In genomic region chr14:72538387-72538786, GRCh38 we compare ENCODE assay signal across 23 cellular contexts.
A peak's percentile ranks its signal among the peaks of the same experiment; 100 is the strongest.
DNase-seq lines count a peak whose midpoint lies in the region; ATAC-seq, FAIRE-seq and TF ChIP-seq lines count a peak whose summit lies in the region.
"Had no signal": no experiment of that assay in that cellular context is flagged by ENCODE, and none has a peak within 500 bp of the region (broad histone marks: within the 10 kb centered on the region; RNA-seq: fewer than 3 reads in every experiment).

No MANE protein-coding gene starts in this region.

- no peaks in the 10 kb centered on the region for H3K4me1 ChIP-seq in psoas muscle
- H3K4me1 ChIP-seq: A549, Caco-2 had no signal

- TF ChIP-seq CTCF in natural killer cell (IDR thresholded peaks at IDR 0.05) (no peak), psoas muscle (IDR thresholded peaks at IDR 0.05) (no peak)

- H3K9me3 Mint-ChIP-seq in natural killer cell treated with Interleukin-12 subunit alpha and Interleukin-12 subunit beta and Interleukin-15 and Interleukin-18, amount 100 ng/mL, for 72 hours: peaks cover 3% of the 10 kb centered on the region
- H3K9me3 Mint-ChIP-seq in natural killer cell: peaks cover 0 to 3% of the 10 kb centered on the region in 2 donors

- no peaks in the 10 kb centered on the region for H3K27me3 ChIP-seq in psoas muscle (ENCODE audit: insufficient read depth in 3 of 3, low read length in 2 of 3)

- H3K4me3 Mint-ChIP-seq in natural killer cell treated with Interleukin-12 subunit alpha and Interleukin-12 subunit beta and Interleukin-15 and Interleukin-18, amount 100 ng/mL, for 72 hours: no peak overlapping the region
- H3K4me3 Mint-ChIP-seq in natural killer cell: no peak overlapping the region
- H3K4me3 Mint-ChIP-seq: B cell; CD4-positive, alpha-beta T cell; CD8-positive, alpha-beta T cell had no signal

- no peak overlapping the region for H3K4me3 ChIP-seq in psoas muscle
- H3K4me3 ChIP-seq: A549 had no signal

- intact Hi-C loops in natural killer cell (cut with micrococcal nuclease): no loop called here
- intact Hi-C loops in psoas muscle (cut with DNase I): no loop called here

- DNase-seq in natural killer cell treated with Interleukin-12 subunit alpha and Interleukin-12 subunit beta and Interleukin-15 and Interleukin-18, amount 100 ng/mL, for 72 hours (ENCODE audit: low spot score): peak; percentile 23
- DNase-seq in natural killer cell (no peak), HTR-8/SVneo (ENCODE audit: insufficient read length, low spot score) (no peak), myocyte (ENCODE audit: low read depth) (peak; percentile 56), psoas muscle (no peak)
- DNase-seq in stimulated activated naive CD4-positive, alpha-beta T cell treated with Interleukin-2 at 50 U/mL for 16 hours (lab: John Stamatoyannopoulos, UW): no peak
- DNase-seq in stimulated activated CD4-positive, alpha-beta T cell treated with anti-CD3 and anti-CD28 coated beads, Interleukin-2, amount 100 ng/mL, for 48 hours: no peak
- DNase-seq: AML-193; Caco-2; Calu3; CD4-positive, alpha-beta T cell; CD8-positive, alpha-beta T cell; DMS79 treated with DMSO at 0.1 percent for 48 hours; GF-D8 had no signal

- peaks cover 11% of the 10 kb centered on the region for H3K36me3 Mint-ChIP-seq in natural killer cell treated with Interleukin-12 subunit alpha and Interleukin-12 subunit beta and Interleukin-15 and Interleukin-18, amount 100 ng/mL, for 72 hours
- peaks cover 7% of the 10 kb centered on the region for H3K36me3 Mint-ChIP-seq in natural killer cell
- H3K36me3 Mint-ChIP-seq: CD8-positive, alpha-beta T cell had no signal

- no peaks in the 10 kb centered on the region for H3K36me3 ChIP-seq in psoas muscle (ENCODE audit: insufficient read depth in 1 of 2, low read depth in 1 of 2)

- H3K27ac ChIP-seq in psoas muscle: no peak overlapping the region
- H3K27ac ChIP-seq: 22Rv1, A549, C4-2B had no signal

- peaks cover 7 to 30% of the 10 kb centered on the region in 2 donors for H3K27me3 Mint-ChIP-seq in natural killer cell treated with Interleukin-12 subunit alpha and Interleukin-12 subunit beta and Interleukin-15 and Interleukin-18, amount 100 ng/mL, for 72 hours
- peaks cover 57 to 73% of the 10 kb centered on the region in 2 donors for H3K27me3 Mint-ChIP-seq in natural killer cell (ENCODE audit: low read depth in 2 of 2)
- H3K27me3 Mint-ChIP-seq: B cell; CD4-positive, alpha-beta T cell had no signal

- H3K4me1 Mint-ChIP-seq in natural killer cell treated with Interleukin-12 subunit alpha and Interleukin-12 subunit beta and Interleukin-15 and Interleukin-18, amount 100 ng/mL, for 72 hours (ENCODE audit: low read depth in 2 of 2): peaks cover 37 to 39% of the 10 kb centered on the region in 2 donors
- H3K4me1 Mint-ChIP-seq in natural killer cell: peaks cover 42 to 47% of the 10 kb centered on the region in 2 donors

- H3K27ac Mint-ChIP-seq in natural killer cell treated with Interleukin-12 subunit alpha and Interleukin-12 subunit beta and Interleukin-15 and Interleukin-18, amount 100 ng/mL, for 72 hours: no peak overlapping the region
- no peak overlapping the region for H3K27ac Mint-ChIP-seq in natural killer cell
- H3K27ac Mint-ChIP-seq: B cell; CD4-positive, alpha-beta T cell; CD8-positive, alpha-beta T cell had no signal

- FAIRE-seq in HTR-8/SVneo (lab: Jason Lieb, UNC): peak; percentile 58
- FAIRE-seq: A549, D721Med, G401.6, GM12891, GM19239 had no signal

- peaks cover under 1% of the 10 kb centered on the region for H3K9me3 ChIP-seq in psoas muscle
- H3K9me3 ChIP-seq: A549, Caco-2 had no signal

- ATAC-seq in natural killer cell treated with Interleukin-12 subunit alpha and Interleukin-12 subunit beta and Interleukin-15 and Interleukin-18, amount 100 ng/mL, for 72 hours: no peak
- no peak for ATAC-seq in natural killer cell
- peak in 3 of 4 donors; percentile 52 to 87 (median 68) for ATAC-seq in psoas muscle
- no peak for ATAC-seq in GM19467 (IDR thresholded peaks at IDR 0.05; ENCODE audit: unreplicated experiment)
- ATAC-seq: A549; CD8-positive, alpha-beta T cell had no signal

- WGBS in psoas muscle, 3 donors: 37 to 76% (median 42%) methylated on average over 3 of the region's 3 CpGs

Comparison
In these comparisons a context has a peak if more than half of its experiments do, and no peak if none do; other contexts are left out.
1. DNase-seq: peak in natural killer cell treated with Interleukin-12 subunit alpha and Interleukin-12 subunit beta and Interleukin-15 and Interleukin-18, amount 100 ng/mL, for 72 hours (single experiment) and myocyte (single experiment); none in natural killer cell (single experiment), HTR-8/SVneo (single experiment), psoas muscle (0 of 2), stimulated activated naive CD4-positive, alpha-beta T cell treated with Interleukin-2 at 50 U/mL for 16 hours (single experiment) and stimulated activated CD4-positive, alpha-beta T cell treated with anti-CD3 and anti-CD28 coated beads, Interleukin-2, amount 100 ng/mL, for 48 hours (0 of 2).
2. ATAC-seq: peak in psoas muscle (3 of 4); none in natural killer cell treated with Interleukin-12 subunit alpha and Interleukin-12 subunit beta and Interleukin-15 and Interleukin-18, amount 100 ng/mL, for 72 hours (0 of 2), natural killer cell (0 of 3) and GM19467 (single experiment).